In genomic region chr20:33933469-33933909, GRCh38 we compare ENCODE assay signal across 7 cellular contexts.
A peak's percentile ranks its signal among the peaks of the same experiment; 100 is the strongest.
DNase-seq lines count a peak whose midpoint lies in the region; ATAC-seq and TF ChIP-seq lines count a peak whose summit lies in the region.

No MANE protein-coding gene starts in this region.

- H3K4me1 Mint-ChIP-seq in activated CD8-positive, alpha-beta T cell treated with anti-CD3 and anti-CD28 coated beads, Interleukin-2, amount 10 ng/mL, durations not matched to agents 7 days and 5 days (ENCODE audit: low read depth), result no peaks in the 10 kb centered on the region
- H3K4me1 Mint-ChIP-seq in endodermal cell, result peaks cover 2% of the 10 kb centered on the region
- H3K4me1 Mint-ChIP-seq in stimulated activated effector memory CD8-positive, alpha-beta T cell treated with anti-CD3 and anti-CD28 coated beads, Interleukin-12 subunit alpha, Interleukin-12 subunit beta, amount 100 ng/mL, for 72 hours, result no peaks in the 10 kb centered on the region

- H2BK120ac ChIP-seq in mesendoderm (ENCODE audit: low read depth, low read length), result no peak overlapping the region

- H3K27me3 Mint-ChIP-seq in activated CD8-positive, alpha-beta T cell treated with anti-CD3 and anti-CD28 coated beads, Interleukin-2, amount 10 ng/mL, durations not matched to agents 7 days and 5 days (ENCODE audit: low read depth), result no peaks in the 10 kb centered on the region
- H3K27me3 Mint-ChIP-seq in endodermal cell (ENCODE audit: insufficient read depth), result peaks cover 2% of the 10 kb centered on the region

- no peaks in the 10 kb centered on the region for H3K9me3 Mint-ChIP-seq in activated CD8-positive, alpha-beta T cell treated with anti-CD3 and anti-CD28 coated beads, Interleukin-2, amount 10 ng/mL, durations not matched to agents 7 days and 5 days (ENCODE audit: insufficient read depth)
- no peaks in the 10 kb centered on the region for H3K9me3 Mint-ChIP-seq in endodermal cell
- no peaks in the 10 kb centered on the region for H3K9me3 Mint-ChIP-seq in stimulated activated effector memory CD8-positive, alpha-beta T cell treated with anti-CD3 and anti-CD28 coated beads, Interleukin-12 subunit alpha, Interleukin-12 subunit beta, amount 100 ng/mL, for 72 hours

- no peak overlapping the region for H3K9ac ChIP-seq in endodermal cell (ENCODE audit: extremely low read depth, low read length, poor library complexity, severe bottlenecking)
- no peak overlapping the region for H3K9ac ChIP-seq in mesendoderm (ENCODE audit: low read length)

- H3K27ac Mint-ChIP-seq in activated CD8-positive, alpha-beta T cell treated with anti-CD3 and anti-CD28 coated beads, Interleukin-2, amount 10 ng/mL, durations not matched to agents 7 days and 5 days, result no peak overlapping the region
- H3K27ac Mint-ChIP-seq in endodermal cell, result no peak overlapping the region
- H3K27ac Mint-ChIP-seq in stimulated activated effector memory CD8-positive, alpha-beta T cell treated with anti-CD3 and anti-CD28 coated beads, Interleukin-12 subunit alpha, Interleukin-12 subunit beta, amount 100 ng/mL, for 72 hours, result no peak overlapping the region

- H3K4me1 ChIP-seq in endodermal cell (ENCODE audit: control insufficient read depth, insufficient read depth, low read length), result no peaks in the 10 kb centered on the region
- H3K4me1 ChIP-seq in mesendoderm (ENCODE audit: control insufficient read depth, low read depth, low read length), result no peaks in the 10 kb centered on the region

- WGBS in endodermal cell (ENCODE audit: insufficient coverage in 1 of 2, insufficient read length in 1 of 2), 2 experiments, result 71 to 83% methylated on average over 4 to 5 of the region's 5 CpGs
- no CpG with 5 or more reads among the region's 5 CpGs for WGBS in mesendoderm (ENCODE audit: extremely low coverage, insufficient coverage, low lambda C conversion rate)

- no peak overlapping the region for H3K56ac ChIP-seq in mesendoderm (ENCODE audit: low read length)

- H3K27me3 ChIP-seq in endodermal cell (ENCODE audit: control insufficient read depth, insufficient read depth, low read length, poor library complexity, severe bottlenecking) (no peaks in the 10 kb centered on the region), mesendoderm (ENCODE audit: insufficient read depth, low read length, poor library complexity) (no peaks in the 10 kb centered on the region)

- H3K36me3 ChIP-seq in endodermal cell (ENCODE audit: control insufficient read depth, insufficient read depth, low read length) (no peaks in the 10 kb centered on the region), mesendoderm (ENCODE audit: control insufficient read depth, insufficient read depth, low read length) (no peaks in the 10 kb centered on the region)

- CTCF ChIA-PET in activated CD8-positive, alpha-beta T cell treated with anti-CD3 and anti-CD28 coated beads, Interleukin-2, amount 10 ng/mL, durations not matched to agents 7 days and 5 days (lab: Charles Lee), result interaction anchor here (0.6 to 1.7 kb wide), 8 partner anchors 13 to 157 kb away, joined by 3 to 7 read pairs (median 4); no protein-coding TSS in a partner anchor

- H3K23ac ChIP-seq in mesendoderm (ENCODE audit: low read length), result no peak overlapping the region

- H4K8ac ChIP-seq in mesendoderm (ENCODE audit: low read depth, low read length), result no peak overlapping the region

- no peak overlapping the region for H3K4me3 ChIP-seq in GM12875 (ENCODE audit: low read depth, low read length)
- no peak overlapping the region for H3K4me3 ChIP-seq in endodermal cell (ENCODE audit: low read length)
- H3K4me3 ChIP-seq in mesendoderm (ENCODE audit: low read length), result no peak overlapping the region

- no peaks in the 10 kb centered on the region for H3K36me3 Mint-ChIP-seq in activated CD8-positive, alpha-beta T cell treated with anti-CD3 and anti-CD28 coated beads, Interleukin-2, amount 10 ng/mL, durations not matched to agents 7 days and 5 days (ENCODE audit: low read depth)
- H3K36me3 Mint-ChIP-seq in endodermal cell (ENCODE audit: low read depth), result no peaks in the 10 kb centered on the region
- H3K36me3 Mint-ChIP-seq in stimulated activated effector memory CD8-positive, alpha-beta T cell treated with anti-CD3 and anti-CD28 coated beads, Interleukin-12 subunit alpha, Interleukin-12 subunit beta, amount 100 ng/mL, for 72 hours, result no peaks in the 10 kb centered on the region

- no peak overlapping the region for H3K4me2 ChIP-seq in mesendoderm (ENCODE audit: low read length)

- peak; percentile 84 for ATAC-seq in activated CD8-positive, alpha-beta T cell treated with anti-CD3 and anti-CD28 coated beads, Interleukin-2, amount 10 ng/mL, durations not matched to agents 7 days and 5 days
- ATAC-seq in stimulated activated effector memory CD8-positive, alpha-beta T cell treated with anti-CD3 and anti-CD28 coated beads, Interleukin-12 subunit alpha, Interleukin-12 subunit beta, amount 100 ng/mL, for 72 hours, result peak; percentile 84
- ATAC-seq in GM21825 (IDR thresholded peaks at IDR 0.05; ENCODE audit: unreplicated experiment), result no peak

- no peaks in the 10 kb centered on the region for H3K79me2 ChIP-seq in mesendoderm (ENCODE audit: control insufficient read depth, insufficient read depth, low read length)

- TF ChIP-seq CTCF in GM12875 (IDR thresholded peaks at IDR 0.05; ENCODE audit: borderline replicate concordance, insufficient read depth, low read depth, low read length) (peak; percentile 61; the same call in 1 of the 2 replicates), endodermal cell (conservative IDR thresholded peaks at IDR 0.05) (peak; percentile 88)

- H3K18ac ChIP-seq in mesendoderm (ENCODE audit: low read length), result no peak overlapping the region

- H4K5ac ChIP-seq in mesendoderm (ENCODE audit: low read length), result no peak overlapping the region

- no peak overlapping the region for H3K4ac ChIP-seq in mesendoderm (ENCODE audit: low read depth, low read length)

- DNase-seq in NCI-H345 treated with DMSO at 0.1 percent for 48 hours (lab: John Stamatoyannopoulos, UW; ENCODE audit: unreplicated experiment) (peak; percentile 21), endodermal cell (peak; percentile 90), mesendoderm (peak; percentile 90)
- peak; percentile 69 for DNase-seq in activated CD8-positive, alpha-beta T cell treated with anti-CD3 and anti-CD28 coated beads, Interleukin-2, amount 10 ng/mL, durations not matched to agents 7 days and 5 days
- DNase-seq in stimulated activated effector memory CD8-positive, alpha-beta T cell treated with anti-CD3 and anti-CD28 coated beads, Interleukin-12 subunit alpha, Interleukin-12 subunit beta, amount 100 ng/mL, for 72 hours (ENCODE audit: low spot score in 2 of 2), result peak; percentile 12 to 67

- H3K79me1 ChIP-seq in mesendoderm (ENCODE audit: low read length), result no peaks in the 10 kb centered on the region

- H3K4me3 Mint-ChIP-seq in activated CD8-positive, alpha-beta T cell treated with anti-CD3 and anti-CD28 coated beads, Interleukin-2, amount 10 ng/mL, durations not matched to agents 7 days and 5 days, result no peak overlapping the region
- no peak overlapping the region for H3K4me3 Mint-ChIP-seq in endodermal cell
- H3K4me3 Mint-ChIP-seq in stimulated activated effector memory CD8-positive, alpha-beta T cell treated with anti-CD3 and anti-CD28 coated beads, Interleukin-12 subunit alpha, Interleukin-12 subunit beta, amount 100 ng/mL, for 72 hours, result no peak overlapping the region

- H2BK5ac ChIP-seq in mesendoderm (ENCODE audit: low read length), result no peak overlapping the region

- no peak overlapping the region for H2AK5ac ChIP-seq in mesendoderm (ENCODE audit: low read length)

- POLR2A ChIA-PET in activated CD8-positive, alpha-beta T cell treated with anti-CD3 and anti-CD28 coated beads, Interleukin-2, amount 10 ng/mL, durations not matched to agents 7 days and 5 days (lab: Charles Lee), result no interaction called here

- no peak overlapping the region for H2BK15ac ChIP-seq in mesendoderm (replicated peaks; ENCODE audit: low read depth)

- no peaks in the 10 kb centered on the region for H3K9me3 ChIP-seq in endodermal cell (ENCODE audit: control insufficient read depth, low read length)

- no peak overlapping the region for H3K27ac ChIP-seq in endodermal cell (ENCODE audit: low read depth, low read length)
- no peak overlapping the region for H3K27ac ChIP-seq in mesendoderm (ENCODE audit: low read depth, low read length)

Comparison
In these comparisons a context has a peak if more than half of its experiments do, and no peak if none do; other contexts are left out.
1. DNase-seq: peak in every context shown above with its lines; median percentile 90 in endodermal cell; 90 in mesendoderm; 69 in activated CD8-positive, alpha-beta T cell treated with anti-CD3 and anti-CD28 coated beads, Interleukin-2, amount 10 ng/mL, durations not matched to agents 7 days and 5 days; 40 in stimulated activated effector memory CD8-positive, alpha-beta T cell treated with anti-CD3 and anti-CD28 coated beads, Interleukin-12 subunit alpha, Interleukin-12 subunit beta, amount 100 ng/mL, for 72 hours; 21 in NCI-H345 treated with DMSO at 0.1 percent for 48 hours.